ENCODE assay signal across 28 cellular contexts in genomic region chr19:5908773-5909442, GRCh38. TPM values are rescaled to one million over a fixed set of nuclear protein-coding genes. Genes with fewer than 3 reads are reported as not detected.
DNase-seq lines count a peak whose midpoint lies in the region; TF ChIP-seq lines count a peak whose summit lies in the region.
"Had no signal": no experiment of that assay in that cellular context is flagged by ENCODE, and none has a peak within 500 bp of the region (broad histone marks: within the 10 kb centered on the region; RNA-seq: fewer than 3 reads in every experiment).

No MANE protein-coding gene starts in this region.

- no peak for TF ChIP-seq CTCF in dorsolateral prefrontal cortex (IDR thresholded peaks at IDR 0.05 in 54 of 56, conservative IDR thresholded peaks at IDR 0.05 in 2 of 56; ENCODE audit: low read depth in 1 of 56, partially characterized antibody in 56 of 56)

- intact Hi-C loops in dorsolateral prefrontal cortex (cut with DNase I): loop anchor here in 1 of 2 donors (10.0 kb wide), 1 partner anchor 194 kb away; no protein-coding TSS in a partner anchor

- DNase-seq in NCI-H69 (lab: John Stamatoyannopoulos, UW) (peak; percentile 84), dorsolateral prefrontal cortex (no peak), substantia nigra (lab: John Stamatoyannopoulos, UW) (no peak), SIG-M5 (lab: John Stamatoyannopoulos, UW) (no peak), pons (ENCODE audit: low spot score) (no peak)
- DNase-seq: activated CD4-positive, alpha-beta T cell treated with anti-CD3 and anti-CD28 coated beads for 36 hours; activated effector memory CD4-positive, alpha-beta T cell treated with Interleukin-2 at 50 U/mL for 16 hours; activated naive CD8-positive, alpha-beta T cell treated with anti-CD3 and anti-CD28 coated beads for 36 hours; activated T-cell treated with anti-CD3 and anti-CD28 coated beads for 4 hours; COR-L47; esophagus squamous epithelium; foreskin melanocyte; GDM1; IMR-90; NCI-H1048; NCI-H187; NCI-H526; nephron progenitor cell; posterior cingulate gyrus; stimulated activated CD4-positive, alpha-beta T cell treated with anti-CD3 and anti-CD28 coated beads, Interleukin-2, amount 100 ng/mL, for 48 hours had no signal

- no peaks in the 10 kb centered on the region for H3K27me3 ChIP-seq in dorsolateral prefrontal cortex
- H3K27me3 ChIP-seq: esophagus squamous epithelium had no signal

- no peak overlapping the region for H3K4me3 ChIP-seq in dorsolateral prefrontal cortex
- H3K4me3 ChIP-seq: esophagus squamous epithelium had no signal

- H3K27ac ChIP-seq in dorsolateral prefrontal cortex: peak overlapping the region in 51 of 59 donors; percentile 6 to 93 (median 86)
- H3K27ac ChIP-seq in substantia nigra (ENCODE audit: low read depth, low read length, poor library complexity, severe bottlenecking): peak overlapping the region; percentile 93

RNA-seq across cellular contexts. Expression of gene VMAC, which starts 4.2 kb away (rescaled TPM):
- total RNA-seq in dorsolateral prefrontal cortex: 10 to 100 TPM in 11 of 120 experiments, 1 to 10 TPM in 109; 3.0 to 14.3 (median 7.2) TPM

RNA-seq across cellular contexts. Expression of gene CAPS, which starts 5.1 kb away (rescaled TPM):
- 10 to 100 TPM in 113 of 120 experiments, 1 to 10 TPM in 7; 7.5 to 55.0 (median 19.2) TPM for total RNA-seq in dorsolateral prefrontal cortex

RNA-seq across cellular contexts. Expression of gene NDUFA11, which starts 5.3 kb away (rescaled TPM):
- 100 to 1,000 TPM in 119 of 120 experiments, 10 to 100 TPM in 1; 98.5 to 237 (median 172) TPM for total RNA-seq in dorsolateral prefrontal cortex

RNA-seq across cellular contexts. Expression of gene FUT5, which starts 38.6 kb away (rescaled TPM):
- 1 to 10 TPM in 3 of 120 experiments, under 1 TPM in 28, not detected in 89; 0.24 to 2.4 (median 0.49) TPM for total RNA-seq in dorsolateral prefrontal cortex
- total RNA-seq: activated naive CD8-positive, alpha-beta T cell treated with anti-CD3 and anti-CD28 coated beads for 36 hours; cardiac septum; esophagus squamous epithelium; H1; IMR-90; lung microvascular endothelial cell; mucosa of gallbladder; right cardiac atrium; RPMI7951; subcutaneous adipose tissue; T-helper 2 cell treated with Interferon-gamma antibody and Interleukin-4, amounts not matched to agents 100 ng/mL and 5 ng/mL, for 36 hours had no signal

RNA-seq across cellular contexts. Expression of gene FUT3, which starts 57.7 kb away (rescaled TPM):
- 1 to 10 TPM in 15 of 120 experiments, under 1 TPM in 29, not detected in 76; 0.19 to 2.2 (median 0.63) TPM for total RNA-seq in dorsolateral prefrontal cortex
- total RNA-seq: activated CD4-positive, alpha-beta T cell treated with anti-CD3 and anti-CD28 coated beads for 36 hours; activated naive CD8-positive, alpha-beta T cell treated with anti-CD3 and anti-CD28 coated beads for 36 hours; cardiac septum; IMR-90; lung microvascular endothelial cell; right cardiac atrium; RPMI7951; subcutaneous adipose tissue; T-helper 2 cell treated with Interferon-gamma antibody and Interleukin-4, amounts not matched to agents 100 ng/mL and 5 ng/mL, for 36 hours had no signal
